In genomic region chr18:70384181-70384790, GRCh38 we compare ENCODE assay signal across 11 cellular contexts.
DNase-seq lines count a peak whose midpoint lies in the region; ATAC-seq lines count a peak whose summit lies in the region.
"Had no signal": no experiment of that assay in that cellular context is flagged by ENCODE, and none has a peak within 500 bp of the region (broad histone marks: within the 10 kb centered on the region; RNA-seq: fewer than 3 reads in every experiment).

No MANE protein-coding gene starts in this region.

- DNase-seq in ELR (ENCODE audit: low read depth) (peak; percentile 97), NCI-H526 (lab: John Stamatoyannopoulos, UW) (peak; percentile 79 to 81), caudate nucleus (lab: John Stamatoyannopoulos, UW) (peak in 17 of 61 donors; percentile 4 to 51 (median 32)), non-pigmented ciliary epithelial cell (ENCODE audit: low read depth) (peak; percentile 60), NCI-H510A treated with DMSO at 0.1 percent for 48 hours (lab: John Stamatoyannopoulos, UW) (no peak), T-cell (no peak)
- DNase-seq: NCI-H1417 treated with DMSO at 0.1 percent for 48 hours, tibial artery had no signal

- peak overlapping the region; percentile 46 for H3K27ac ChIP-seq in caudate nucleus (ENCODE audit: low read depth, low read length)
- H3K27ac ChIP-seq: tibial artery had no signal

- H3K27me3 Mint-ChIP-seq in T-cell = peaks cover 0 to 3% of the 10 kb centered on the region in 2 donors

- no peaks in the 10 kb centered on the region for H3K36me3 Mint-ChIP-seq in T-cell

- POLR2A ChIA-PET in T-cell (lab: Charles Lee) = no interaction called here

- ATAC-seq in HG02610 (IDR thresholded peaks at IDR 0.05; ENCODE audit: unreplicated experiment) (no peak), GM18498 (IDR thresholded peaks at IDR 0.05; ENCODE audit: unreplicated experiment) (no peak), T-cell (replicated peaks in 1 of 4) (no peak)

- no peak overlapping the region for H3K27ac Mint-ChIP-seq in T-cell
- H3K27ac Mint-ChIP-seq: T-helper 2 cell treated with Interferon-gamma antibody and Interleukin-4, amounts not matched to agents 5 μg/mL and 100 μg/mL, for 36 hours had no signal

- CTCF ChIA-PET in T-cell (lab: Charles Lee) = no interaction called here

- no peak overlapping the region for H3K4me3 Mint-ChIP-seq in T-cell
- H3K4me3 Mint-ChIP-seq: T-helper 2 cell treated with Interferon-gamma antibody and Interleukin-4, amounts not matched to agents 5 μg/mL and 100 μg/mL, for 36 hours had no signal

- H3K4me1 Mint-ChIP-seq in T-cell = no peaks in the 10 kb centered on the region

- no peaks in the 10 kb centered on the region for H3K9me3 Mint-ChIP-seq in T-cell
- H3K9me3 Mint-ChIP-seq: T-helper 2 cell treated with Interferon-gamma antibody and Interleukin-4, amounts not matched to agents 5 μg/mL and 100 μg/mL, for 36 hours had no signal

Comparison
In these comparisons a context has a peak if more than half of its experiments do, and no peak if none do; other contexts are left out.
1. DNase-seq: peak in ELR (single experiment), NCI-H526 (2 of 2) and non-pigmented ciliary epithelial cell (single experiment); none in NCI-H510A treated with DMSO at 0.1 percent for 48 hours (single experiment) and T-cell (0 of 34).